1 cellular context compared by ENCODE assay signal in genomic region chr1:156806512-156807440, GRCh38.
TF ChIP-seq lines count a peak whose summit lies in the region.

No MANE protein-coding gene starts in this region.

TF ChIP-seq in endothelial cell of umbilical vein, 7 proteins besides CTCF, POLR2A, EP300 and RAD21:
- no peak for TF ChIP-seq EZH2 (IDR thresholded peaks at IDR 0.05; ENCODE audit: borderline replicate concordance, low read depth, low read length, severe bottlenecking)
- TF ChIP-seq POLR2AphosphoS5 (IDR thresholded peaks at IDR 0.05; ENCODE audit: insufficient read depth, low read depth, low read length): no peak
- no peak for TF ChIP-seq FOS (IDR thresholded peaks at IDR 0.05; ENCODE audit: borderline replicate concordance, insufficient read depth, low read length)
- TF ChIP-seq MYC (IDR thresholded peaks at IDR 0.05; ENCODE audit: low read depth, low read length): no peak
- TF ChIP-seq GATA2 (IDR thresholded peaks at IDR 0.05; ENCODE audit: insufficient read depth, insufficient read length, low read depth, low read length): no peak
- no peak for TF ChIP-seq JUN (IDR thresholded peaks at IDR 0.05; ENCODE audit: borderline replicate concordance, insufficient read depth, insufficient read length, low read depth)
- TF ChIP-seq MAX (IDR thresholded peaks at IDR 0.05; ENCODE audit: insufficient read depth, insufficient read length): no peak
